ENCODE assay signal across 8 cellular contexts in genomic region chr16:86016201-86016965, GRCh38.
DNase-seq lines count a peak whose midpoint lies in the region; ATAC-seq and TF ChIP-seq lines count a peak whose summit lies in the region.

No MANE protein-coding gene starts in this region.

- CTCF ChIA-PET in activated B cell treated with CpG ODN at 0.5 μM for 24 hours (lab: Charles Lee), result interaction anchor here (0.7 to 10.4 kb wide), 20 partner anchors 10 to 202 kb away, joined by 3 to 232 read pairs (median 4); partner anchors contain the start of gene IRF8

- peaks cover 6% of the 10 kb centered on the region for H3K27me3 Mint-ChIP-seq in activated B cell treated with CpG ODN at 0.5 μM for 24 hours
- H3K27me3 Mint-ChIP-seq in effector memory CD8-positive, alpha-beta T cell, result peaks cover 37 to 38% of the 10 kb centered on the region in 2 donors
- H3K27me3 Mint-ChIP-seq in stimulated activated naive B cell treated with anti-CD40 and anti-IgM and Interleukin-4, amounts not matched to agents 10 μg/mL and 1 μg/mL and 100 μg/mL, for 72 hours, result peaks cover 15 to 25% of the 10 kb centered on the region in 2 donors

- intact Hi-C loops in activated B cell treated with CpG ODN at 0.5 μM for 24 hours (cut with micrococcal nuclease), result loop anchor here (1.0 to 5.0 kb wide), 7 partner anchors 28 to 504 kb away; no protein-coding TSS in a partner anchor

- H3K4me3 Mint-ChIP-seq in activated B cell treated with CpG ODN at 0.5 μM for 24 hours, result no peak overlapping the region
- H3K4me3 Mint-ChIP-seq in effector memory CD8-positive, alpha-beta T cell, result no peak overlapping the region
- H3K4me3 Mint-ChIP-seq in stimulated activated naive B cell treated with anti-CD40 and anti-IgM and Interleukin-4, amounts not matched to agents 10 μg/mL and 1 μg/mL and 100 μg/mL, for 72 hours, result no peak overlapping the region

- no peaks in the 10 kb centered on the region for H3K36me3 Mint-ChIP-seq in activated B cell treated with CpG ODN at 0.5 μM for 24 hours (ENCODE audit: low read depth)
- H3K36me3 Mint-ChIP-seq in effector memory CD8-positive, alpha-beta T cell (ENCODE audit: insufficient read depth), result no peaks in the 10 kb centered on the region
- peaks cover 11 to 15% of the 10 kb centered on the region in 2 donors for H3K36me3 Mint-ChIP-seq in stimulated activated naive B cell treated with anti-CD40 and anti-IgM and Interleukin-4, amounts not matched to agents 10 μg/mL and 1 μg/mL and 100 μg/mL, for 72 hours

- H3K4me1 Mint-ChIP-seq in activated B cell treated with CpG ODN at 0.5 μM for 24 hours, result peaks cover 36% of the 10 kb centered on the region
- H3K4me1 Mint-ChIP-seq in effector memory CD8-positive, alpha-beta T cell (ENCODE audit: low read depth in 2 of 2), result peaks cover 0 to 4% of the 10 kb centered on the region in 2 donors
- peaks cover 29 to 34% of the 10 kb centered on the region in 2 donors for H3K4me1 Mint-ChIP-seq in stimulated activated naive B cell treated with anti-CD40 and anti-IgM and Interleukin-4, amounts not matched to agents 10 μg/mL and 1 μg/mL and 100 μg/mL, for 72 hours

- H3K27ac Mint-ChIP-seq in activated B cell treated with CpG ODN at 0.5 μM for 24 hours, result no peak overlapping the region
- H3K27ac Mint-ChIP-seq in effector memory CD8-positive, alpha-beta T cell, result no peak overlapping the region
- H3K27ac Mint-ChIP-seq in stimulated activated naive B cell treated with anti-CD40 and anti-IgM and Interleukin-4, amounts not matched to agents 10 μg/mL and 1 μg/mL and 100 μg/mL, for 72 hours, result no peak overlapping the region

- no peak for TF ChIP-seq CTCF in activated B cell treated with CpG ODN at 0.5 μM for 24 hours (IDR thresholded peaks at IDR 0.05)

- ATAC-seq in activated B cell treated with CpG ODN at 0.5 μM for 24 hours (ENCODE audit: low read depth), result peak; percentile 60
- peak; percentile 54 for ATAC-seq in effector memory CD8-positive, alpha-beta T cell (replicated peaks)
- peak; percentile 48 to 56 for ATAC-seq in stimulated activated naive B cell treated with anti-CD40 and anti-IgM and Interleukin-4, amounts not matched to agents 10 μg/mL and 1 μg/mL and 100 μg/mL, for 72 hours (replicated peaks)
- ATAC-seq in HG02870 (IDR thresholded peaks at IDR 0.05; ENCODE audit: unreplicated experiment), result no peak

- H3K9me3 Mint-ChIP-seq in activated B cell treated with CpG ODN at 0.5 μM for 24 hours, result peaks cover 9% of the 10 kb centered on the region
- H3K9me3 Mint-ChIP-seq in effector memory CD8-positive, alpha-beta T cell, result peaks cover 7 to 17% of the 10 kb centered on the region in 2 donors
- peaks cover 12 to 17% of the 10 kb centered on the region in 2 donors for H3K9me3 Mint-ChIP-seq in stimulated activated naive B cell treated with anti-CD40 and anti-IgM and Interleukin-4, amounts not matched to agents 10 μg/mL and 1 μg/mL and 100 μg/mL, for 72 hours

- POLR2A ChIA-PET in activated B cell treated with CpG ODN at 0.5 μM for 24 hours (lab: Charles Lee), result interaction anchor here (0.6 to 1.6 kb wide), 6 partner anchors 26 to 197 kb away, joined by 3 to 27 read pairs (median 4); partner anchors contain the start of gene IRF8

- DNase-seq in NCI-H524 (lab: John Stamatoyannopoulos, UW), result peak; percentile 31 to 71
- no peak for DNase-seq in NCI-H524 treated with DMSO at 0.1 percent for 48 hours (lab: John Stamatoyannopoulos, UW)
- DNase-seq in NCI-H1694 (lab: John Stamatoyannopoulos, UW), result peak; percentile 38
- peak; percentile 32 for DNase-seq in activated B cell treated with CpG ODN at 0.5 μM for 24 hours
- peak; percentile 12 to 29 (median 20) for DNase-seq in effector memory CD8-positive, alpha-beta T cell
- peak; percentile 73 to 82 for DNase-seq in lung microvascular endothelial cell (ENCODE audit: low read depth in 2 of 2)
- peak; percentile 41 for DNase-seq in stimulated activated naive B cell treated with anti-CD40 and anti-IgM and Interleukin-4, amounts not matched to agents 10 μg/mL and 1 μg/mL and 100 μg/mL, for 72 hours
